Comparison of ENCODE assay signal across 2 cellular contexts in the genomic region with DNA sequence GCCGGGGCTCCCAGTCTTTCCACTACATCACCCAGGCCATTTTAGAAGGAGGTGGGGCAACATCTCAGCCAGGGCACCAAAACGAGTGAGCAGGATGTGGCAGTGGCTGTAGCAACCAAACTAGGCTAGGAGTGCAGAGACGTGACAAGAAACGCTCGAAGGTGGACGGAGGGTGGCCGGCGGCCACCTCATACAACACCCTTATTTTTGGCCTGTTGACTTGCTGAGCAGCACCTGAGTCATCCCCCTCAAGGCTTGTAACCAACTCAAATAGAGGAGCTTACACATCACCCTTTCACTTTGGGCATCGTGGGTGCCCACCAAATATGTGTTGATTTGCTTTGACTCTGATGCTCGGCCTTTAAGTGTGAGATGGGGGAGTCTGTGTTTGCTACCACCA.
TF ChIP-seq lines count a peak whose summit lies in the region.

No MANE protein-coding gene starts in this region.

TF ChIP-seq in GM23338, 12 proteins besides CTCF, POLR2A, EP300 and RAD21:
- no peak for TF ChIP-seq ZNF114 (CRISPR knock-in tag; IDR thresholded peaks at IDR 0.05)

TF ChIP-seq in SK-N-SH, 30 proteins besides CTCF, POLR2A, EP300 and RAD21:
- TF ChIP-seq, protein P1, sequence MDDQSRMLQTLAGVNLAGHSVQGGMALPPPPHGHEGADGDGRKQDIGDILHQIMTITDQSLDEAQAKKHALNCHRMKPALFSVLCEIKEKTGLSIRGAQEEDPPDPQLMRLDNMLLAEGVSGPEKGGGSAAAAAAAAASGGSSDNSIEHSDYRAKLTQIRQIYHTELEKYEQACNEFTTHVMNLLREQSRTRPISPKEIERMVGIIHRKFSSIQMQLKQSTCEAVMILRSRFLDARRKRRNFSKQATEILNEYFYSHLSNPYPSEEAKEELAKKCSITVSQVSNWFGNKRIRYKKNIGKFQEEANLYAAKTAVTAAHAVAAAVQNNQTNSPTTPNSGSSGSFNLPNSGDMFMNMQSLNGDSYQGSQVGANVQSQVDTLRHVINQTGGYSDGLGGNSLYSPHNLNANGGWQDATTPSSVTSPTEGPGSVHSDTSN (IDR thresholded peaks at IDR 0.05) = no peak
- TF ChIP-seq SIN3A (IDR thresholded peaks at IDR 0.05; ENCODE audit: borderline replicate concordance, low read depth, low read length) = no peak
- no peak for TF ChIP-seq FOXM1 (IDR thresholded peaks at IDR 0.05; ENCODE audit: low read depth)
- TF ChIP-seq MEF2A (IDR thresholded peaks at IDR 0.05; ENCODE audit: borderline replicate concordance, low read depth) = no peak
- no peak for TF ChIP-seq TCF12 (IDR thresholded peaks at IDR 0.05)
- TF ChIP-seq, protein P2, sequence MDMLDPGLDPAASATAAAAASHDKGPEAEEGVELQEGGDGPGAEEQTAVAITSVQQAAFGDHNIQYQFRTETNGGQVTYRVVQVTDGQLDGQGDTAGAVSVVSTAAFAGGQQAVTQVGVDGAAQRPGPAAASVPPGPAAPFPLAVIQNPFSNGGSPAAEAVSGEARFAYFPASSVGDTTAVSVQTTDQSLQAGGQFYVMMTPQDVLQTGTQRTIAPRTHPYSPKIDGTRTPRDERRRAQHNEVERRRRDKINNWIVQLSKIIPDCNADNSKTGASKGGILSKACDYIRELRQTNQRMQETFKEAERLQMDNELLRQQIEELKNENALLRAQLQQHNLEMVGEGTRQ (IDR thresholded peaks at IDR 0.05; ENCODE audit: borderline replicate concordance, low read depth, low read length) = no peak
- no peak for TF ChIP-seq GABPA (IDR thresholded peaks at IDR 0.05; ENCODE audit: low read depth)
- TF ChIP-seq MXI1 (IDR thresholded peaks at IDR 0.05; ENCODE audit: low read depth, low read length) = no peak
- TF ChIP-seq SMC3 (IDR thresholded peaks at IDR 0.05; ENCODE audit: low read depth, low read length) = no peak
- TF ChIP-seq RCOR1 (IDR thresholded peaks at IDR 0.05; ENCODE audit: low read length) = no peak
- no peak for TF ChIP-seq JUND (IDR thresholded peaks at IDR 0.05)
- TF ChIP-seq, protein P3, sequence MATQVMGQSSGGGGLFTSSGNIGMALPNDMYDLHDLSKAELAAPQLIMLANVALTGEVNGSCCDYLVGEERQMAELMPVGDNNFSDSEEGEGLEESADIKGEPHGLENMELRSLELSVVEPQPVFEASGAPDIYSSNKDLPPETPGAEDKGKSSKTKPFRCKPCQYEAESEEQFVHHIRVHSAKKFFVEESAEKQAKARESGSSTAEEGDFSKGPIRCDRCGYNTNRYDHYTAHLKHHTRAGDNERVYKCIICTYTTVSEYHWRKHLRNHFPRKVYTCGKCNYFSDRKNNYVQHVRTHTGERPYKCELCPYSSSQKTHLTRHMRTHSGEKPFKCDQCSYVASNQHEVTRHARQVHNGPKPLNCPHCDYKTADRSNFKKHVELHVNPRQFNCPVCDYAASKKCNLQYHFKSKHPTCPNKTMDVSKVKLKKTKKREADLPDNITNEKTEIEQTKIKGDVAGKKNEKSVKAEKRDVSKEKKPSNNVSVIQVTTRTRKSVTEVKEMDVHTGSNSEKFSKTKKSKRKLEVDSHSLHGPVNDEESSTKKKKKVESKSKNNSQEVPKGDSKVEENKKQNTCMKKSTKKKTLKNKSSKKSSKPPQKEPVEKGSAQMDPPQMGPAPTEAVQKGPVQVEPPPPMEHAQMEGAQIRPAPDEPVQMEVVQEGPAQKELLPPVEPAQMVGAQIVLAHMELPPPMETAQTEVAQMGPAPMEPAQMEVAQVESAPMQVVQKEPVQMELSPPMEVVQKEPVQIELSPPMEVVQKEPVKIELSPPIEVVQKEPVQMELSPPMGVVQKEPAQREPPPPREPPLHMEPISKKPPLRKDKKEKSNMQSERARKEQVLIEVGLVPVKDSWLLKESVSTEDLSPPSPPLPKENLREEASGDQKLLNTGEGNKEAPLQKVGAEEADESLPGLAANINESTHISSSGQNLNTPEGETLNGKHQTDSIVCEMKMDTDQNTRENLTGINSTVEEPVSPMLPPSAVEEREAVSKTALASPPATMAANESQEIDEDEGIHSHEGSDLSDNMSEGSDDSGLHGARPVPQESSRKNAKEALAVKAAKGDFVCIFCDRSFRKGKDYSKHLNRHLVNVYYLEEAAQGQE (IDR thresholded peaks at IDR 0.05; ENCODE audit: low read depth, low read length) = no peak
- TF ChIP-seq FOSL2 (IDR thresholded peaks at IDR 0.05; ENCODE audit: borderline replicate concordance, low read depth) = no peak
- TF ChIP-seq, protein P4, sequence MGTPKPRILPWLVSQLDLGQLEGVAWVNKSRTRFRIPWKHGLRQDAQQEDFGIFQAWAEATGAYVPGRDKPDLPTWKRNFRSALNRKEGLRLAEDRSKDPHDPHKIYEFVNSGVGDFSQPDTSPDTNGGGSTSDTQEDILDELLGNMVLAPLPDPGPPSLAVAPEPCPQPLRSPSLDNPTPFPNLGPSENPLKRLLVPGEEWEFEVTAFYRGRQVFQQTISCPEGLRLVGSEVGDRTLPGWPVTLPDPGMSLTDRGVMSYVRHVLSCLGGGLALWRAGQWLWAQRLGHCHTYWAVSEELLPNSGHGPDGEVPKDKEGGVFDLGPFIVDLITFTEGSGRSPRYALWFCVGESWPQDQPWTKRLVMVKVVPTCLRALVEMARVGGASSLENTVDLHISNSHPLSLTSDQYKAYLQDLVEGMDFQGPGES (IDR thresholded peaks at IDR 0.05; ENCODE audit: low read depth, low read length) = no peak
- TF ChIP-seq, protein P5, sequence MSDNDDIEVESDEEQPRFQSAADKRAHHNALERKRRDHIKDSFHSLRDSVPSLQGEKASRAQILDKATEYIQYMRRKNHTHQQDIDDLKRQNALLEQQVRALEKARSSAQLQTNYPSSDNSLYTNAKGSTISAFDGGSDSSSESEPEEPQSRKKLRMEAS (IDR thresholded peaks at IDR 0.05; ENCODE audit: low read depth) = no peak
- TF ChIP-seq, protein P6, sequence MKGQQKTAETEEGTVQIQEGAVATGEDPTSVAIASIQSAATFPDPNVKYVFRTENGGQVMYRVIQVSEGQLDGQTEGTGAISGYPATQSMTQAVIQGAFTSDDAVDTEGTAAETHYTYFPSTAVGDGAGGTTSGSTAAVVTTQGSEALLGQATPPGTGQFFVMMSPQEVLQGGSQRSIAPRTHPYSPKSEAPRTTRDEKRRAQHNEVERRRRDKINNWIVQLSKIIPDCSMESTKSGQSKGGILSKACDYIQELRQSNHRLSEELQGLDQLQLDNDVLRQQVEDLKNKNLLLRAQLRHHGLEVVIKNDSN (IDR thresholded peaks at IDR 0.05; ENCODE audit: borderline replicate concordance, low read depth) = no peak
- no peak for TF ChIP-seq NFIC (IDR thresholded peaks at IDR 0.05; ENCODE audit: borderline replicate concordance)
- TF ChIP-seq RFX5 (IDR thresholded peaks at IDR 0.05; ENCODE audit: low read length) = no peak
- TF ChIP-seq, protein P7, sequence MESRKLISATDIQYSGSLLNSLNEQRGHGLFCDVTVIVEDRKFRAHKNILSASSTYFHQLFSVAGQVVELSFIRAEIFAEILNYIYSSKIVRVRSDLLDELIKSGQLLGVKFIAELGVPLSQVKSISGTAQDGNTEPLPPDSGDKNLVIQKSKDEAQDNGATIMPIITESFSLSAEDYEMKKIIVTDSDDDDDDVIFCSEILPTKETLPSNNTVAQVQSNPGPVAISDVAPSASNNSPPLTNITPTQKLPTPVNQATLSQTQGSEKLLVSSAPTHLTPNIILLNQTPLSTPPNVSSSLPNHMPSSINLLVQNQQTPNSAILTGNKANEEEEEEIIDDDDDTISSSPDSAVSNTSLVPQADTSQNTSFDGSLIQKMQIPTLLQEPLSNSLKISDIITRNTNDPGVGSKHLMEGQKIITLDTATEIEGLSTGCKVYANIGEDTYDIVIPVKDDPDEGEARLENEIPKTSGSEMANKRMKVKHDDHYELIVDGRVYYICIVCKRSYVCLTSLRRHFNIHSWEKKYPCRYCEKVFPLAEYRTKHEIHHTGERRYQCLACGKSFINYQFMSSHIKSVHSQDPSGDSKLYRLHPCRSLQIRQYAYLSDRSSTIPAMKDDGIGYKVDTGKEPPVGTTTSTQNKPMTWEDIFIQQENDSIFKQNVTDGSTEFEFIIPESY (IDR thresholded peaks at IDR 0.05; ENCODE audit: borderline replicate concordance, low read depth) = no peak
- TF ChIP-seq POLR2AphosphoS5 (IDR thresholded peaks at IDR 0.05; ENCODE audit: low read depth, low read length) = no peak
